ENCODE assay signal across 2 cellular contexts in genomic region chr22:36070645-36071044, GRCh38.
TF ChIP-seq lines count a peak whose summit lies in the region.

No MANE protein-coding gene starts in this region.

TF ChIP-seq in HEK293, 187 proteins besides CTCF, POLR2A, EP300 and RAD21:
- peak; percentile 89; the same call in 1 of the 2 replicates for TF ChIP-seq ZNF280D (tag by site-specific recombination; IDR thresholded peaks at IDR 0.05)

TF ChIP-seq in K562, 482 proteins besides CTCF, POLR2A, EP300 and RAD21:
- TF ChIP-seq RBM25 (IDR thresholded peaks at IDR 0.05; ENCODE audit: low read depth, low read length, severe bottlenecking) = peak; percentile 28
